In the genomic region with DNA sequence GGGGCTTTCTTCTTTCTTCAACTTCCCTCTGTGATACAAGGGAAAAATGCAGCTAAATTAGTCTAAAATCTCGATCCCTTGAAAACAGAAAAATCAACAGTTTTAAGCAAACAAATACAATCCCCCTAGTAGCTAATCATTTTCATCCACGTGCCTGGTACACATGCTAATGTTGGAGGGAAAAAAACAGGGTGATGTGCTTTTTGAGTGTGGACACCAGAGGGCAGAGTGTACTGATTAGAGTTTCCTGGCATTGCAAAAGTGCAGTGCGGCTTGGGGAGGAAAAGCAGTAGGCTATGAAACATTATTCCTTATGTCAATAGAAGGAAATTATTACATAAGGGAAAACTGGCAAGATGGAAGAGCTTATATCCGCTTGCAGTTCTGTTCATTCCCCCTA, we compare ENCODE assay signal across 8 cellular contexts. TPM values are rescaled to one million over a fixed set of nuclear protein-coding genes. Genes with fewer than 3 reads are reported as not detected.
A peak's percentile ranks its signal among the peaks of the same experiment; 100 is the strongest.
DNase-seq lines count a peak whose midpoint lies in the region; ATAC-seq and TF ChIP-seq lines count a peak whose summit lies in the region.
"Not testable (repeated sequence)": the region's sequence is repeated elsewhere in the genome, so short reads cannot be mapped to it uniquely, and the experiment has no call there.
"Had no signal": no experiment of that assay in that cellular context is flagged by ENCODE, and none has a peak within 500 bp of the region (broad histone marks: within the 10 kb centered on the region; RNA-seq: fewer than 3 reads in every experiment).

No MANE protein-coding gene starts in this region.

- H4K20me1 ChIP-seq in PC-3 (ENCODE audit: low read length); neural cell (ENCODE audit: insufficient read depth): not testable (repeated sequence)

- not testable (repeated sequence) for H3K36me3 ChIP-seq in PC-3 (ENCODE audit: low read depth, low read length); body of pancreas (replicated peaks in 1 of 2; ENCODE audit: insufficient read depth in 1 of 2, low read depth in 2 of 2); neural cell (ENCODE audit: insufficient read depth, low read length)

- H3K79me2 ChIP-seq in PC-3 (ENCODE audit: low read length); neural cell (replicated peaks; ENCODE audit: insufficient read depth, low read length): not testable (repeated sequence)

- ATAC-seq in PC-3 = peak; percentile 53
- ATAC-seq in body of pancreas = peak; percentile 83
- peak; percentile 44 to 73 for ATAC-seq in left cardiac atrium

- not testable (repeated sequence) for H3K27ac ChIP-seq in PC-3 (ENCODE audit: low read length); body of pancreas
- peak overlapping the region; percentile 68 for H3K27ac ChIP-seq in neural cell (ENCODE audit: low read length)

- WGBS in body of pancreas, 2 donors = 4 to 6% methylated on average over 4 of the region's 4 CpGs

- not testable (repeated sequence) for H3K4me3 ChIP-seq in PC-3 (ENCODE audit: low read length); body of pancreas
- H3K4me3 ChIP-seq in neural cell (ENCODE audit: low read length) = peak overlapping the region; percentile 30

- not testable (repeated sequence) for H3K4me2 ChIP-seq in PC-3 (ENCODE audit: low read length); neural cell (ENCODE audit: low read length)

- not testable (repeated sequence) for H3F3A ChIP-seq in PC-3 (ENCODE audit: low read length, unreplicated experiment); neural cell (ENCODE audit: insufficient read depth, low read length, poor library complexity, severe bottlenecking)

- BruUV-seq in PC-3 (replicated peaks; lab: Mats Ljungman, UMichigan) = not testable (repeated sequence)

- not testable (repeated sequence) for H3K4me1 ChIP-seq in PC-3 (ENCODE audit: insufficient read depth, low read length); body of pancreas

- not testable (repeated sequence) for TF ChIP-seq POLR2A in body of pancreas (IDR thresholded peaks at IDR 0.05)

- H3K9ac ChIP-seq in PC-3 (ENCODE audit: low read length) = not testable (repeated sequence)
- H3K9ac ChIP-seq in neural cell (ENCODE audit: low read length) = peak overlapping the region; percentile 22

- TF ChIP-seq EP300 in neural cell (conservative IDR thresholded peaks at IDR 0.05; ENCODE audit: poor library complexity, severe bottlenecking) = not testable (repeated sequence)

- POLR2A ChIA-PET in PC-3 (lab: Charles Lee; ENCODE audit: unreplicated experiment) = not testable (repeated sequence)

- TF ChIP-seq CTCF in PC-3 (conservative IDR thresholded peaks at IDR 0.05; ENCODE audit: low read depth, low read length) = peak; percentile 39
- TF ChIP-seq CTCF in body of pancreas (IDR thresholded peaks at IDR 0.05) = peak; percentile 30 to 80 (median 62)
- peak; percentile 89 for TF ChIP-seq CTCF in neural cell (IDR thresholded peaks at IDR 0.05; ENCODE audit: poor library complexity, severe bottlenecking)

- CTCF ChIA-PET in PC-3 (lab: Charles Lee) = not testable (repeated sequence)

- intact Hi-C loops in PC-3 (cut with micrococcal nuclease) = loop anchor here (10.0 kb wide), 1 partner anchor 433 kb away; no protein-coding TSS in a partner anchor
- intact Hi-C loops in body of pancreas (cut with DNase I) = not testable (repeated sequence)
- intact Hi-C loops in left cardiac atrium (cut with DNase I) = loop anchor here in 1 of 2 donors (5.0 kb wide), 1 partner anchor 430 kb away; no protein-coding TSS in a partner anchor

- DNase-seq in Daoy (ENCODE audit: low read depth) (peak; percentile 56), KBM-7 (peak; percentile 28), NCI-H2081 treated with DMSO at 0.1 percent for 48 hours (lab: John Stamatoyannopoulos, UW) (peak; percentile 70), PC-3 (peak; percentile 51), body of pancreas (peak; percentile 48 to 68 (median 61))
- DNase-seq in left cardiac atrium = not testable (repeated sequence)

- H3K9me3 ChIP-seq in PC-3 (ENCODE audit: low read length); body of pancreas; neural cell (ENCODE audit: low read length): not testable (repeated sequence)

- not testable (repeated sequence) for H2AFZ ChIP-seq in PC-3 (ENCODE audit: low read length); neural cell (ENCODE audit: low read depth, low read length)

- not testable (repeated sequence) for H3K27me3 ChIP-seq in PC-3 (ENCODE audit: low read length); body of pancreas; neural cell (ENCODE audit: insufficient read depth, low read depth, low read length)

- peak; percentile 88 for TF ChIP-seq RAD21 in neural cell (conservative IDR thresholded peaks at IDR 0.05)

- in situ Hi-C loops in KBM-7 (cut with MboI; ENCODE audit: low pct_unique_long_range_greater_than_20kb, low sequenced_read_pairs) = not testable (repeated sequence)

- H3K9me2 ChIP-seq in PC-3 (replicated peaks; ENCODE audit: low read length); neural cell (ENCODE audit: insufficient read depth, low read length): not testable (repeated sequence)

TF ChIP-seq in neural cell, 6 proteins besides CTCF, POLR2A, EP300 and RAD21:
- TF ChIP-seq, protein P1, sequence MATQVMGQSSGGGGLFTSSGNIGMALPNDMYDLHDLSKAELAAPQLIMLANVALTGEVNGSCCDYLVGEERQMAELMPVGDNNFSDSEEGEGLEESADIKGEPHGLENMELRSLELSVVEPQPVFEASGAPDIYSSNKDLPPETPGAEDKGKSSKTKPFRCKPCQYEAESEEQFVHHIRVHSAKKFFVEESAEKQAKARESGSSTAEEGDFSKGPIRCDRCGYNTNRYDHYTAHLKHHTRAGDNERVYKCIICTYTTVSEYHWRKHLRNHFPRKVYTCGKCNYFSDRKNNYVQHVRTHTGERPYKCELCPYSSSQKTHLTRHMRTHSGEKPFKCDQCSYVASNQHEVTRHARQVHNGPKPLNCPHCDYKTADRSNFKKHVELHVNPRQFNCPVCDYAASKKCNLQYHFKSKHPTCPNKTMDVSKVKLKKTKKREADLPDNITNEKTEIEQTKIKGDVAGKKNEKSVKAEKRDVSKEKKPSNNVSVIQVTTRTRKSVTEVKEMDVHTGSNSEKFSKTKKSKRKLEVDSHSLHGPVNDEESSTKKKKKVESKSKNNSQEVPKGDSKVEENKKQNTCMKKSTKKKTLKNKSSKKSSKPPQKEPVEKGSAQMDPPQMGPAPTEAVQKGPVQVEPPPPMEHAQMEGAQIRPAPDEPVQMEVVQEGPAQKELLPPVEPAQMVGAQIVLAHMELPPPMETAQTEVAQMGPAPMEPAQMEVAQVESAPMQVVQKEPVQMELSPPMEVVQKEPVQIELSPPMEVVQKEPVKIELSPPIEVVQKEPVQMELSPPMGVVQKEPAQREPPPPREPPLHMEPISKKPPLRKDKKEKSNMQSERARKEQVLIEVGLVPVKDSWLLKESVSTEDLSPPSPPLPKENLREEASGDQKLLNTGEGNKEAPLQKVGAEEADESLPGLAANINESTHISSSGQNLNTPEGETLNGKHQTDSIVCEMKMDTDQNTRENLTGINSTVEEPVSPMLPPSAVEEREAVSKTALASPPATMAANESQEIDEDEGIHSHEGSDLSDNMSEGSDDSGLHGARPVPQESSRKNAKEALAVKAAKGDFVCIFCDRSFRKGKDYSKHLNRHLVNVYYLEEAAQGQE (IDR thresholded peaks at IDR 0.05; ENCODE audit: borderline replicate concordance) = peak; percentile 52
- TF ChIP-seq SMC3 (conservative IDR thresholded peaks at IDR 0.05; ENCODE audit: poor library complexity) = peak; percentile 97

RNA-seq across cellular contexts. Expression of gene DPP6, which starts 19.6 kb away (rescaled TPM):
- total RNA-seq in Daoy (2014; rRNA removed; shearing (Covaris generic)) = 0.24 and 0.91 TPM in 2 replicates
- not detected in 2 replicates for total RNA-seq in PC-3 (2014; rRNA removed)
- 1 to 10 TPM in 1 of 2 donors, under 1 TPM in 1; 0.99 to 1.8 TPM for total RNA-seq in body of pancreas
- total RNA-seq in left cardiac atrium = under 1 TPM; 0.42 to 0.56 TPM
- polyA plus RNA-seq in neural cell = 20.4 and 21.8 TPM in 2 replicates
- polyA minus RNA-seq in neural cell = 49.2 and 53.1 TPM in 2 replicates
- total RNA-seq: activated naive CD8-positive, alpha-beta T cell treated with anti-CD3 and anti-CD28 coated beads for 36 hours had no signal

Comparison
In these comparisons a context has a peak if more than half of its experiments do, and no peak if none do; other contexts are left out.
1. CTCF ChIP-seq: peak in every context shown above with its lines; median percentile 89 in neural cell; 62 in body of pancreas; 39 in PC-3.